Comparison of ENCODE assay signal across 1 cellular context in the genomic region with DNA sequence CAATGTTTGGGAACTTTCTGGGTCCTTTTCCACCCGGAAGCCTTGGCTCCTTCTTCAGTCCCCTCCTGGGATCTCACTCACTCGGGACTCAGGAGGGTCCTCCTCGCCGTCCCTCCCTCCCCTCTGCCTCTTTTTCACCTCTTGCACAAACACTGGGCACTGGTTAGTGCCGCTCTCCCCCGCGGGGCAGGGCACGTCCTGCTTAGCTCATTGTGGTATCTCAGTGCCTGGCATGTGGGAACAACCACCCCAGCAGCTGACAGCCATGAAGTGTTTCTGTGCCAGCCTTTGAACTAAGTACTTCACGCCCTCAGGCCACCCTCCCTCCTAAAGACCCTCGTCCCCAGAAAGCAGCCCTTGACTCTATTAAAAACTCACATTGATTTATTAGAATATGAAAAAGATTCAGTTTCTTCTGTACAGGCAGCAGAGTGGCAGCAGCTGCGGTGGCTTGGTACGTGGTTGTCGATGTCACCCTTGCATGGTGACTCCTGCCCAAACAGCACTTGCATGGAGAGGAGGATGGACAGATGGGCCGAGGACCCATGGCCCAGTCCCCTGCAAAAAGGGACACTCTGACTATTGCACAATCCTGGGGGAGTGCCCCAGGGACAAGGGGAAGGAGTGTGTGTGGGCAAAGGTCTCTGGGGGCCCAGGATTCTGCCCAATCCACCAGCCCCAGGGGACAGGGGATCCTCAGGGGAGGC.
TF ChIP-seq lines count a peak whose summit lies in the region.

No MANE protein-coding gene starts in this region.

TF ChIP-seq in HCT116, 20 proteins besides CTCF, POLR2A, EP300 and RAD21 (continued from another document):
- TF ChIP-seq, protein P1, sequence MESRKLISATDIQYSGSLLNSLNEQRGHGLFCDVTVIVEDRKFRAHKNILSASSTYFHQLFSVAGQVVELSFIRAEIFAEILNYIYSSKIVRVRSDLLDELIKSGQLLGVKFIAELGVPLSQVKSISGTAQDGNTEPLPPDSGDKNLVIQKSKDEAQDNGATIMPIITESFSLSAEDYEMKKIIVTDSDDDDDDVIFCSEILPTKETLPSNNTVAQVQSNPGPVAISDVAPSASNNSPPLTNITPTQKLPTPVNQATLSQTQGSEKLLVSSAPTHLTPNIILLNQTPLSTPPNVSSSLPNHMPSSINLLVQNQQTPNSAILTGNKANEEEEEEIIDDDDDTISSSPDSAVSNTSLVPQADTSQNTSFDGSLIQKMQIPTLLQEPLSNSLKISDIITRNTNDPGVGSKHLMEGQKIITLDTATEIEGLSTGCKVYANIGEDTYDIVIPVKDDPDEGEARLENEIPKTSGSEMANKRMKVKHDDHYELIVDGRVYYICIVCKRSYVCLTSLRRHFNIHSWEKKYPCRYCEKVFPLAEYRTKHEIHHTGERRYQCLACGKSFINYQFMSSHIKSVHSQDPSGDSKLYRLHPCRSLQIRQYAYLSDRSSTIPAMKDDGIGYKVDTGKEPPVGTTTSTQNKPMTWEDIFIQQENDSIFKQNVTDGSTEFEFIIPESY (IDR thresholded peaks at IDR 0.05; ENCODE audit: extremely low read depth, insufficient replicate concordance, low read length): no peak
- no peak for TF ChIP-seq FOSL1 (IDR thresholded peaks at IDR 0.05; ENCODE audit: low read depth)
- no peak for TF ChIP-seq JUND (IDR thresholded peaks at IDR 0.05)
- no peak for TF ChIP-seq SRF (IDR thresholded peaks at IDR 0.05; ENCODE audit: low read depth)
- TF ChIP-seq TCF7L2 (IDR thresholded peaks at IDR 0.05; ENCODE audit: borderline replicate concordance, extremely low read depth, insufficient read depth, insufficient read length): no peak
- TF ChIP-seq YY1 (IDR thresholded peaks at IDR 0.05; ENCODE audit: extremely low read depth, insufficient replicate concordance, low read depth, low read length): no peak
- no peak for TF ChIP-seq EGR1 (IDR thresholded peaks at IDR 0.05; ENCODE audit: low read depth)
